In genomic region chr3:197498499-197499241, GRCh38 we compare ENCODE assay signal across 21 cellular contexts.
"Had no signal": no experiment of that assay in that cellular context is flagged by ENCODE, and none has a peak within 500 bp of the region (broad histone marks: within the 10 kb centered on the region; RNA-seq: fewer than 3 reads in every experiment).

No MANE protein-coding gene starts in this region.

- ATAC-seq: activated CD8-positive, alpha-beta T cell treated with anti-CD3 and anti-CD28 coated beads for 36 hours; left lobe of liver; SK-N-SH treated with all-trans-retinoic acid at 6 μM for 48 hours; T-cell; upper lobe of right lung had no signal

- H3K27me3 Mint-ChIP-seq: activated CD8-positive, alpha-beta T cell treated with anti-CD3 and anti-CD28 coated beads for 36 hours; progenitor cell of endocrine pancreas had no signal

- H3K36me3 ChIP-seq: breast epithelium, esophagus muscularis mucosa, thoracic aorta, upper lobe of right lung had no signal

- H3K4me3 ChIP-seq: breast epithelium, esophagus muscularis mucosa, hepatocyte, lung, thoracic aorta, upper lobe of right lung had no signal

- DNase-seq: activated CD4-positive, alpha-beta T cell treated with anti-CD3 and anti-CD28 coated beads for 48 hours; activated CD4-positive, CD25-positive, alpha-beta regulatory T cell; activated CD8-positive, alpha-beta T cell treated with anti-CD3 and anti-CD28 coated beads for 36 hours; activated naive CD4-positive, alpha-beta T cell treated with anti-CD3 and anti-CD28 coated beads for 36 hours; activated T-cell treated with anti-CD3 and anti-CD28 coated beads, Interleukin-2, amount 50 U/mL, for 1 hour; effector CD4-positive, alpha-beta T cell; midbrain; stimulated activated CD4-positive, alpha-beta T cell treated with anti-CD3 and anti-CD28 coated beads, Interleukin-12 subunit alpha, Interleukin-12 subunit beta, amount 100 ng/mL, for 4 hours; stimulated activated CD4-positive, alpha-beta T cell treated with anti-CD3 and anti-CD28 coated beads, Interleukin-1b, Interleukin-23, amount 100 ng/mL, for 48 hours; T-cell; T-helper 9 cell; upper lobe of right lung had no signal

- H3K9me3 Mint-ChIP-seq: activated naive CD4-positive, alpha-beta T cell treated with anti-CD3 and anti-CD28 coated beads for 36 hours; T-cell had no signal

- H3K4me2 ChIP-seq: hepatocyte had no signal

- H3K27me3 ChIP-seq: breast epithelium, hepatocyte, upper lobe of right lung had no signal

- H3K27ac Mint-ChIP-seq: activated CD8-positive, alpha-beta T cell treated with anti-CD3 and anti-CD28 coated beads for 36 hours; activated naive CD4-positive, alpha-beta T cell treated with anti-CD3 and anti-CD28 coated beads for 36 hours; T-cell had no signal

- H3K4me1 Mint-ChIP-seq: neural crest cell, T-cell had no signal

- H3K79me2 ChIP-seq: hepatocyte had no signal

- H3K9me3 ChIP-seq: breast epithelium, thoracic aorta, upper lobe of right lung had no signal

- H3K4me3 Mint-ChIP-seq: activated CD8-positive, alpha-beta T cell treated with anti-CD3 and anti-CD28 coated beads for 36 hours; activated naive CD4-positive, alpha-beta T cell treated with anti-CD3 and anti-CD28 coated beads for 36 hours; neural crest cell; T-cell had no signal

- H3K4me1 ChIP-seq: breast epithelium, esophagus muscularis mucosa, upper lobe of right lung had no signal

- H3K27ac ChIP-seq: breast epithelium, esophagus muscularis mucosa, hepatocyte, thoracic aorta, upper lobe of right lung had no signal

- H3K36me3 Mint-ChIP-seq: T-cell had no signal

- H2AFZ ChIP-seq: hepatocyte had no signal
